ENCODE assay signal across 12 cellular contexts in genomic region chr15:50767332-50767861, GRCh38. TPM values are rescaled to one million over a fixed set of nuclear protein-coding genes. Genes with fewer than 3 reads are reported as not detected.
DNase-seq lines count a peak whose midpoint lies in the region; ATAC-seq and TF ChIP-seq lines count a peak whose summit lies in the region.
"Had no signal": no experiment of that assay in that cellular context is flagged by ENCODE, and none has a peak within 500 bp of the region (broad histone marks: within the 10 kb centered on the region; RNA-seq: fewer than 3 reads in every experiment).

No MANE protein-coding gene starts in this region.

- H3K4me1 Mint-ChIP-seq in CD4-positive, alpha-beta memory T cell = peaks cover 24 to 43% (median 35%) of the 10 kb centered on the region in 4 donors
- H3K4me1 Mint-ChIP-seq in natural killer cell treated with Interleukin-12 subunit alpha and Interleukin-12 subunit beta and Interleukin-15 and Interleukin-18, amount 100 ng/mL, for 72 hours (ENCODE audit: low read depth in 2 of 2) = peaks cover 27 to 41% of the 10 kb centered on the region in 2 donors

- H3K9ac ChIP-seq in colonic mucosa (ENCODE audit: low read depth in 2 of 2, low read length in 2 of 2) = peak overlapping the region in 1 of 2 donors; percentile 68

- H3K36me3 Mint-ChIP-seq in CD4-positive, alpha-beta memory T cell = peaks cover 0 to 15% of the 10 kb centered on the region in 2 donors
- peaks cover 5% of the 10 kb centered on the region for H3K36me3 Mint-ChIP-seq in natural killer cell treated with Interleukin-12 subunit alpha and Interleukin-12 subunit beta and Interleukin-15 and Interleukin-18, amount 100 ng/mL, for 72 hours

- H3K4me3 ChIP-seq in CD4-positive, alpha-beta memory T cell (ENCODE audit: low read length in 2 of 2) = no peak overlapping the region
- no peak overlapping the region for H3K4me3 ChIP-seq in colonic mucosa
- H3K4me3 ChIP-seq: tibial nerve had no signal

- intact Hi-C loops in CD4-positive, alpha-beta memory T cell (cut with micrococcal nuclease) = loop anchor here (10.0 kb wide), 2 partner anchors 413 to 1143 kb away; partner anchors contain the start of genes DTWD1, FAM227B and GABPB1
- intact Hi-C loops in colonic mucosa (cut with DNase I) = loop anchor here (10.0 kb wide), 1 partner anchor 107 kb away; no protein-coding TSS in a partner anchor

- DNase-seq in CD4-positive, alpha-beta memory T cell = no peak
- DNase-seq in HT-29 (ENCODE audit: low spot score) (peak; percentile 36), colonic mucosa (peak; percentile 55), NCI-H524 (lab: John Stamatoyannopoulos, UW) (no peak), NCI-H1930 (lab: John Stamatoyannopoulos, UW) (no peak)
- DNase-seq in natural killer cell treated with Interleukin-12 subunit alpha and Interleukin-12 subunit beta and Interleukin-15 and Interleukin-18, amount 100 ng/mL, for 72 hours (ENCODE audit: low spot score) = no peak
- DNase-seq: NCI-H1092 treated with DMSO at 0.1 percent for 48 hours, NCI-H82 had no signal

- no peak for TF ChIP-seq CTCF in colonic mucosa (IDR thresholded peaks at IDR 0.05)

- H3K27ac Mint-ChIP-seq in CD4-positive, alpha-beta memory T cell = peak overlapping the region in 6 of 7 donors; percentile 38 to 96 (median 62)
- peak overlapping the region; percentile 93 to 94 for H3K27ac Mint-ChIP-seq in natural killer cell treated with Interleukin-12 subunit alpha and Interleukin-12 subunit beta and Interleukin-15 and Interleukin-18, amount 100 ng/mL, for 72 hours
- H3K27ac Mint-ChIP-seq: progenitor cell of endocrine pancreas had no signal

- peaks cover 22% of the 10 kb centered on the region for H3K4me1 ChIP-seq in CD4-positive, alpha-beta memory T cell (ENCODE audit: insufficient read depth, low read length)
- H3K4me1 ChIP-seq in colonic mucosa = peaks cover 5% of the 10 kb centered on the region

- H3K9me3 Mint-ChIP-seq in CD4-positive, alpha-beta memory T cell = no peaks in the 10 kb centered on the region
- no peaks in the 10 kb centered on the region for H3K9me3 Mint-ChIP-seq in natural killer cell treated with Interleukin-12 subunit alpha and Interleukin-12 subunit beta and Interleukin-15 and Interleukin-18, amount 100 ng/mL, for 72 hours

- H3K9me3 ChIP-seq in CD4-positive, alpha-beta memory T cell (ENCODE audit: control insufficient read depth in 1 of 2, low read length in 2 of 2) = no peaks in the 10 kb centered on the region
- no peaks in the 10 kb centered on the region for H3K9me3 ChIP-seq in colonic mucosa
- H3K9me3 ChIP-seq: tibial nerve had no signal

- H3K27ac ChIP-seq in CD4-positive, alpha-beta memory T cell (ENCODE audit: low read depth, low read length) = no peak overlapping the region
- H3K27ac ChIP-seq in colonic mucosa = peak overlapping the region; percentile 98
- H3K27ac ChIP-seq: tibial nerve had no signal

- no peaks in the 10 kb centered on the region for H3K27me3 Mint-ChIP-seq in CD4-positive, alpha-beta memory T cell
- no peaks in the 10 kb centered on the region for H3K27me3 Mint-ChIP-seq in natural killer cell treated with Interleukin-12 subunit alpha and Interleukin-12 subunit beta and Interleukin-15 and Interleukin-18, amount 100 ng/mL, for 72 hours

- no peak for ATAC-seq in natural killer cell treated with Interleukin-12 subunit alpha and Interleukin-12 subunit beta and Interleukin-15 and Interleukin-18, amount 100 ng/mL, for 72 hours
- no peak for ATAC-seq in GM19351 (IDR thresholded peaks at IDR 0.05; ENCODE audit: unreplicated experiment)
- ATAC-seq in HG02798 (IDR thresholded peaks at IDR 0.05; ENCODE audit: poor library complexity, unreplicated experiment) = no peak

- no peaks in the 10 kb centered on the region for H3K36me3 ChIP-seq in CD4-positive, alpha-beta memory T cell (ENCODE audit: insufficient read depth, low read length)
- no peaks in the 10 kb centered on the region for H3K36me3 ChIP-seq in colonic mucosa
- H3K36me3 ChIP-seq: tibial nerve had no signal

- H3K27me3 ChIP-seq in CD4-positive, alpha-beta memory T cell (ENCODE audit: insufficient read depth, low read length) = no peaks in the 10 kb centered on the region
- H3K27me3 ChIP-seq in colonic mucosa = no peaks in the 10 kb centered on the region
- H3K27me3 ChIP-seq: tibial nerve had no signal

- POLR2A ChIA-PET in CD4-positive, alpha-beta memory T cell (lab: Charles Lee; ENCODE audit: partially characterized antibody) = no interaction called here

- peak overlapping the region in 6 of 8 donors; percentile 2 to 93 (median 64) for H3K4me3 Mint-ChIP-seq in CD4-positive, alpha-beta memory T cell
- peak overlapping the region; percentile 90 for H3K4me3 Mint-ChIP-seq in natural killer cell treated with Interleukin-12 subunit alpha and Interleukin-12 subunit beta and Interleukin-15 and Interleukin-18, amount 100 ng/mL, for 72 hours

- CTCF ChIA-PET in CD4-positive, alpha-beta memory T cell (lab: Charles Lee; ENCODE audit: partially characterized antibody) = no interaction called here

RNA-seq across cellular contexts. Expression of gene SPPL2A, which starts 1.9 kb away (rescaled TPM):
- 10 to 100 TPM; 75.2 to 80.3 TPM for total RNA-seq in CD4-positive, alpha-beta memory T cell
- polyA plus RNA-seq in CD4-positive, alpha-beta memory T cell = 100 to 1,000 TPM in 1 of 2 donors, 10 to 100 TPM in 1; 59.9 to 102 TPM
- total RNA-seq in HT-29 (2014; rRNA removed; shearing (Covaris generic)) = 81.0 and 85.1 TPM in 2 replicates
- 100 to 1,000 TPM; 190 to 308 TPM for total RNA-seq in colonic mucosa
- total RNA-seq in natural killer cell treated with Interleukin-12 subunit alpha and Interleukin-12 subunit beta and Interleukin-15 and Interleukin-18, amount 100 ng/mL, for 72 hours = 100 to 1,000 TPM; 121 to 201 TPM

Comparison
In these comparisons a context has a peak if more than half of its experiments do, and no peak if none do; other contexts are left out.
1. DNase-seq: peak in HT-29 (single experiment) and colonic mucosa (single experiment); none in CD4-positive, alpha-beta memory T cell (0 of 5), natural killer cell treated with Interleukin-12 subunit alpha and Interleukin-12 subunit beta and Interleukin-15 and Interleukin-18, amount 100 ng/mL, for 72 hours (single experiment), NCI-H524 (0 of 2) and NCI-H1930 (0 of 2).